In the genomic region with DNA sequence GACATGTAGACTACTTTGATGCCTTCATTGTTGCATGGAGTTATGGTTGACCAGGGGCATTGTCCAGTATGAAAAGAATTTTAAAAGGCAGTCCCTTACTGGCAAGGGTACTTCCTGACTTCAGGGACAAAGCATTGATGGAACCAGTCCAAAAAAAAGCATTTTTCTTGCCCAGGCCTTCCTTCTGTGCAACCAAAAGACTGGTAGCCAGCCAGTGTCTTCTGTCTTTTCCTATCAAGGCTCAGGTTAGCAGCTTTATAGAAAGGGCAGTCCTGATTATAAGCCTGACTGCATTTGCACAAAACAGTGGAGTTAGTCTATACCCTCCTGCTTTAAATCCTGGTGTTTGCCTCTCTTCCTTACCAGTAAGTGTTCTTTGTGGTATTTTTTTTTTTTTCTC, we compare ENCODE assay signal across 12 cellular contexts. TPM values are rescaled to one million over a fixed set of nuclear protein-coding genes. Genes with fewer than 3 reads are reported as not detected.
DNase-seq lines count a peak whose midpoint lies in the region; ATAC-seq and TF ChIP-seq lines count a peak whose summit lies in the region.
"Had no signal": no experiment of that assay in that cellular context is flagged by ENCODE, and none has a peak within 500 bp of the region (broad histone marks: within the 10 kb centered on the region; RNA-seq: fewer than 3 reads in every experiment).

No MANE protein-coding gene starts in this region.

- H4K5ac ChIP-seq in H9 (ENCODE audit: insufficient read length, low read depth, low read length): no peak overlapping the region

- no peak overlapping the region for H3K14ac ChIP-seq in H9 (ENCODE audit: insufficient read depth, low read length)

- TF ChIP-seq EP300 in esophagus muscularis mucosa (IDR thresholded peaks at IDR 0.05): no peak

- H3K79me1 ChIP-seq in H9 (ENCODE audit: insufficient read depth, low read depth, low read length, poor library complexity, severe bottlenecking): peaks cover 14% of the 10 kb centered on the region

- H3K23me2 ChIP-seq in H9 (ENCODE audit: insufficient read length, low read depth, low read length, poor library complexity, severe bottlenecking): no peaks in the 10 kb centered on the region

- peaks cover 62% of the 10 kb centered on the region for H3K79me2 ChIP-seq in H9 (ENCODE audit: insufficient read depth, low read length)

- ATAC-seq in body of pancreas: peak; percentile 9
- no peak for ATAC-seq in memory B cell (ENCODE audit: low read depth)
- no peak for ATAC-seq in GM21528 (IDR thresholded peaks at IDR 0.05; ENCODE audit: low FRiP score, unreplicated experiment)

- H3K36me3 ChIP-seq in body of pancreas (replicated peaks in 1 of 2; ENCODE audit: insufficient read depth in 1 of 2, low read depth in 2 of 2): no peaks in the 10 kb centered on the region
- H3K36me3 ChIP-seq in esophagus muscularis mucosa: no peaks in the 10 kb centered on the region

- H3K36me3 Mint-ChIP-seq in H9 (ENCODE audit: insufficient read depth in 1 of 3, low read depth in 3 of 3): no peaks in the 10 kb centered on the region; a peak in 2 of 7 replicates
- peaks cover 9% of the 10 kb centered on the region for H3K36me3 Mint-ChIP-seq in memory B cell
- peaks cover 14% of the 10 kb centered on the region; the same call in 1 of the 2 replicates for H3K36me3 Mint-ChIP-seq in HFFc6 (ENCODE audit: low read depth)

- H3K27me3 Mint-ChIP-seq in H9 (ENCODE audit: low read depth) (no peaks in the 10 kb centered on the region), memory B cell (no peaks in the 10 kb centered on the region), HFFc6 (ENCODE audit: insufficient read depth) (no peaks in the 10 kb centered on the region)

- H2BK12ac ChIP-seq in H9 (ENCODE audit: insufficient read length, low read depth, low read length): no peak overlapping the region

- H2BK5ac ChIP-seq in H9 (ENCODE audit: insufficient read length, low read length): no peak overlapping the region

- no peak overlapping the region for H3K56ac ChIP-seq in H9 (ENCODE audit: insufficient read length, low read depth, low read length)

- H3K4me1 Mint-ChIP-seq in H9 (peaks cover 37 to 41% of the 10 kb centered on the region in 2 experiments), memory B cell (peaks cover 59% of the 10 kb centered on the region), HFFc6 (ENCODE audit: low read depth) (peaks cover 68% of the 10 kb centered on the region)

- H3K4me3 ChIP-seq in AG10803 (ENCODE audit: low read length): no peak overlapping the region
- no peak overlapping the region for H3K4me3 ChIP-seq in body of pancreas
- no peak overlapping the region for H3K4me3 ChIP-seq in esophagus muscularis mucosa

- no peak for TF ChIP-seq POLR2A in body of pancreas (IDR thresholded peaks at IDR 0.05)
- no peak for TF ChIP-seq POLR2A in esophagus muscularis mucosa (IDR thresholded peaks at IDR 0.05; ENCODE audit: low read depth)

- no peak overlapping the region for H3T11ph ChIP-seq in H9 (ENCODE audit: low read length)

- peak; percentile 49 for DNase-seq in AG10803 (ENCODE audit: low read depth)
- DNase-seq in H9: no peak
- DNase-seq in body of pancreas: peak in 2 of 4 donors; percentile 20 to 22
- DNase-seq in memory B cell (ENCODE audit: low spot score in 2 of 2): no peak
- DNase-seq in RPMI8226: no peak
- no peak for DNase-seq in esophagus muscularis mucosa (ENCODE audit: extremely low spot score)
- no peak for DNase-seq in HFFc6
- DNase-seq: NCI-H748 treated with DMSO at 0.1 percent for 48 hours; stimulated activated CD4-positive, alpha-beta T cell treated with anti-CD3 and anti-CD28 coated beads, Interleukin-1b, Interleukin-23, amount 100 ng/mL, for 48 hours; stimulated activated naive CD4-positive, alpha-beta T cell had no signal

- no peaks in the 10 kb centered on the region for H4K20me1 ChIP-seq in H9 (ENCODE audit: control insufficient read depth, insufficient read depth, insufficient read length)

- H3K27ac ChIP-seq in H9 (ENCODE audit: insufficient read length, low read depth, low read length) (no peak overlapping the region), body of pancreas (no peak overlapping the region), esophagus muscularis mucosa (replicated peaks in 1 of 4) (no peak overlapping the region)

- H4K8ac ChIP-seq in H9 (replicated peaks; ENCODE audit: insufficient read length, low read depth, low read length): no peak overlapping the region

- no peak overlapping the region for H2AK5ac ChIP-seq in H9 (ENCODE audit: insufficient read length, low read length)

- no peak overlapping the region for H2BK120ac ChIP-seq in H9 (ENCODE audit: low read depth, low read length, poor library complexity, severe bottlenecking)

- H3K4ac ChIP-seq in H9 (ENCODE audit: low read depth, low read length): no peak overlapping the region

- H3K4me3 Mint-ChIP-seq in H9 (no peak overlapping the region), memory B cell (no peak overlapping the region), HFFc6 (no peak overlapping the region)
- H3K4me3 Mint-ChIP-seq: neural crest cell had no signal

- intact Hi-C loops in body of pancreas (cut with DNase I): no loop called here
- intact Hi-C loops in esophagus muscularis mucosa (cut with DNase I): no loop called here

- H3K9me3 ChIP-seq in H9 (ENCODE audit: control insufficient read depth, low read depth, low read length): no peaks in the 10 kb centered on the region
- no peaks in the 10 kb centered on the region for H3K9me3 ChIP-seq in body of pancreas
- H3K9me3 ChIP-seq in esophagus muscularis mucosa: no peaks in the 10 kb centered on the region

- no peak overlapping the region for H3K9ac ChIP-seq in H9 (ENCODE audit: extremely low read depth, insufficient read length, low read length)

- no peak overlapping the region for H3K18ac ChIP-seq in H9 (ENCODE audit: insufficient read length, low read depth, low read length)

- peak overlapping the region in 2 of 3 experiments; percentile 71 to 73; a peak in 4 of 7 replicates for H3K27ac Mint-ChIP-seq in H9
- peak overlapping the region; percentile 60 for H3K27ac Mint-ChIP-seq in memory B cell
- no peak overlapping the region for H3K27ac Mint-ChIP-seq in HFFc6

- H3K23ac ChIP-seq in H9 (ENCODE audit: insufficient read length, low read depth, low read length): no peak overlapping the region

- H3K4me2 ChIP-seq in H9 (ENCODE audit: insufficient read depth, insufficient read length, low read length): no peak overlapping the region

- H3K27me3 ChIP-seq in H9 (ENCODE audit: insufficient read depth, low read length): no peaks in the 10 kb centered on the region
- H3K27me3 ChIP-seq in body of pancreas: no peaks in the 10 kb centered on the region
- no peaks in the 10 kb centered on the region for H3K27me3 ChIP-seq in esophagus muscularis mucosa

- no peak overlapping the region for H2AFZ ChIP-seq in H9 (ENCODE audit: low read length)

- H4K91ac ChIP-seq in H9 (ENCODE audit: insufficient read length, low read depth, low read length): no peak overlapping the region

- TF ChIP-seq CTCF in AG10803 (conservative IDR thresholded peaks at IDR 0.05; ENCODE audit: low read length) (no peak), H9 (conservative IDR thresholded peaks at IDR 0.05) (no peak), body of pancreas (IDR thresholded peaks at IDR 0.05) (no peak), esophagus muscularis mucosa (IDR thresholded peaks at IDR 0.05) (no peak), HFFc6 (IDR thresholded peaks at IDR 0.05) (no peak)

- H2BK15ac ChIP-seq in H9 (ENCODE audit: low read depth, low read length): no peak overlapping the region

- H3K4me1 ChIP-seq in H9 (ENCODE audit: insufficient read depth, low read length) (peaks cover 2% of the 10 kb centered on the region; the same call in 1 of the 2 replicates), body of pancreas (peaks cover 56% of the 10 kb centered on the region), esophagus muscularis mucosa (peaks cover 56 to 81% (median 77%) of the 10 kb centered on the region in 4 donors)

- no peak overlapping the region for H2BK20ac ChIP-seq in H9 (ENCODE audit: low read depth, low read length, poor library complexity, severe bottlenecking)

- H3K9me3 Mint-ChIP-seq in H9 (no peaks in the 10 kb centered on the region), memory B cell (no peaks in the 10 kb centered on the region), HFFc6 (no peaks in the 10 kb centered on the region)

RNA-seq across cellular contexts. Expression of gene SCAF8, which starts 33.8 kb away (rescaled TPM):
- total RNA-seq in H9 (2021): 78.2 and 78.5 TPM in 2 replicates
- 10 to 100 TPM; 23.6 to 24.1 TPM for total RNA-seq in body of pancreas
- total RNA-seq in esophagus muscularis mucosa: 10 to 100 TPM; 35.7 to 42.0 (median 38.8) TPM
- total RNA-seq in HFFc6 (2021; fragmentation: NEBNext Ultra II Directional; extraction: Animal tissue kit (Norgen Biotek cat#: 25700)): 10 to 100 TPM; 35.2 to 43.3 (median 38.4) TPM
